In genomic region chr4:145605941-145606340, GRCh38 we compare ENCODE assay signal across 21 cellular contexts. TPM values are rescaled to one million over a fixed set of nuclear protein-coding genes. Genes with fewer than 3 reads are reported as not detected.
DNase-seq lines count a peak whose midpoint lies in the region; ATAC-seq, FAIRE-seq and TF ChIP-seq lines count a peak whose summit lies in the region.
"Had no signal": no experiment of that assay in that cellular context is flagged by ENCODE, and none has a peak within 500 bp of the region (broad histone marks: within the 10 kb centered on the region; RNA-seq: fewer than 3 reads in every experiment).

No MANE protein-coding gene starts in this region.

- in situ Hi-C loops in K562 (cut with MboI), result no loop called here

- no peaks in the 10 kb centered on the region for H4K20me1 ChIP-seq in K562 (replicated peaks; ENCODE audit: control insufficient read depth, insufficient read depth, low read length)
- H4K20me1 ChIP-seq: BLaER1 treated with 17β-estradiol and CSF1 and Interleukin-3, amounts not matched to agents 10 nM and 100 nM had no signal

- ATAC-seq in K562, result no peak
- ATAC-seq in HG03097 (IDR thresholded peaks at IDR 0.05; ENCODE audit: low FRiP score, unreplicated experiment), result no peak
- ATAC-seq: A549; CD8-positive, alpha-beta T cell had no signal

- TF ChIP-seq RAD21 in K562 (CRISPR knock-in tag; conservative IDR thresholded peaks at IDR 0.05 in 1 of 2, IDR thresholded peaks at IDR 0.05 in 1 of 2), result no peak

- intact Hi-C loops in K562 (cut with micrococcal nuclease), result no loop called here

- peaks cover 13% of the 10 kb centered on the region for H3K27me3 Mint-ChIP-seq in activated naive CD8-positive, alpha-beta T cell treated with anti-CD3 and anti-CD28 coated beads for 36 hours

- no peak overlapping the region for H3K27ac Mint-ChIP-seq in activated naive CD8-positive, alpha-beta T cell treated with anti-CD3 and anti-CD28 coated beads for 36 hours
- H3K27ac Mint-ChIP-seq: B cell; CD4-positive, alpha-beta T cell; CD8-positive, alpha-beta T cell had no signal

- H3K27me3 ChIP-seq in K562 (ENCODE audit: control insufficient read depth in 2 of 2, insufficient read depth in 2 of 2, low read length in 2 of 2), result no peaks in the 10 kb centered on the region
- H3K27me3 ChIP-seq: BLaER1 treated with 17β-estradiol and CSF1 and Interleukin-3, amounts not matched to agents 10 nM and 100 nM had no signal

- H3K9ac ChIP-seq in K562 (ENCODE audit: insufficient read depth in 1 of 2, low read depth in 2 of 2, low read length in 2 of 2), result no peak overlapping the region
- H3K9ac ChIP-seq: BLaER1 treated with 17β-estradiol and CSF1 and Interleukin-3, amounts not matched to agents 10 nM and 100 nM had no signal

- no peaks in the 10 kb centered on the region for H3K36me3 ChIP-seq in HEK293 (ENCODE audit: control insufficient read depth in 2 of 2, insufficient read depth in 1 of 2, low read length in 2 of 2)
- H3K36me3 ChIP-seq in K562 (ENCODE audit: control insufficient read depth, insufficient read depth, low read length), result no peaks in the 10 kb centered on the region
- H3K36me3 ChIP-seq: BLaER1 treated with 17β-estradiol and CSF1 and Interleukin-3, amounts not matched to agents 10 nM and 100 nM had no signal

- no peak for TF ChIP-seq EP300 in K562 (IDR thresholded peaks at IDR 0.05; ENCODE audit: low read length)

- CTCF ChIA-PET in HEK293 (lab: Yijun Ruan, JAX), result no interaction called here
- CTCF ChIA-PET in K562 (lab: Yijun Ruan, JAX; ENCODE audit: low intra/inter-chr PET ratio), result no interaction called here

- H3K4me3 ChIP-seq in HEK293 (ENCODE audit: low read depth, low read length), result no peak overlapping the region
- no peak overlapping the region for H3K4me3 ChIP-seq in K562
- H3K4me3 ChIP-seq: A549; BLaER1 treated with 17β-estradiol and CSF1 and Interleukin-3, amounts not matched to agents 10 nM and 100 nM had no signal

- H3K27ac ChIP-seq in HEK293 (ENCODE audit: extremely low read depth, low read depth, low read length), result no peak overlapping the region
- H3K27ac ChIP-seq in K562 (ENCODE audit: extremely low read depth, low read depth, low read length), result no peak overlapping the region
- H3K27ac ChIP-seq: A549; BLaER1 treated with 17β-estradiol and CSF1 and Interleukin-3, amounts not matched to agents 10 nM and 100 nM; C4-2B had no signal

- peaks cover 8% of the 10 kb centered on the region for H3K9me3 Mint-ChIP-seq in activated naive CD8-positive, alpha-beta T cell treated with anti-CD3 and anti-CD28 coated beads for 36 hours
- H3K9me3 Mint-ChIP-seq: CD4-positive, alpha-beta T cell had no signal

- no peaks in the 10 kb centered on the region for H3K4me1 ChIP-seq in HEK293 (ENCODE audit: control insufficient read depth, insufficient read depth, low read length)
- no peaks in the 10 kb centered on the region for H3K4me1 ChIP-seq in K562 (replicated peaks in 1 of 2; ENCODE audit: control insufficient read depth in 2 of 2, insufficient read depth in 2 of 2, low read length in 2 of 2)
- H3K4me1 ChIP-seq: A549, Caco-2 had no signal

- H3K4me1 Mint-ChIP-seq in activated naive CD8-positive, alpha-beta T cell treated with anti-CD3 and anti-CD28 coated beads for 36 hours, result no peaks in the 10 kb centered on the region
- H3K4me1 Mint-ChIP-seq: B cell had no signal

- no TSS peak for BruUV-seq in K562 (replicated peaks; lab: Mats Ljungman, UMichigan)

- H2AFZ ChIP-seq in K562 (ENCODE audit: low read depth, low read length), result no peak overlapping the region

- H3K9me3 ChIP-seq in HEK293 (ENCODE audit: control insufficient read depth, insufficient read depth, low read depth, low read length) (no peaks in the 10 kb centered on the region), K562 (replicated peaks; ENCODE audit: control insufficient read depth, insufficient read depth, low read depth, low read length) (no peaks in the 10 kb centered on the region; the same call in 1 of the 2 replicates)
- H3K9me3 ChIP-seq: A549, Caco-2 had no signal

- peaks cover 5% of the 10 kb centered on the region for H3K36me3 Mint-ChIP-seq in activated naive CD8-positive, alpha-beta T cell treated with anti-CD3 and anti-CD28 coated beads for 36 hours
- H3K36me3 Mint-ChIP-seq: CD8-positive, alpha-beta T cell had no signal

- POLR2A ChIA-PET in HEK293 (lab: Yijun Ruan, JAX), result no interaction called here
- POLR2A ChIA-PET in K562 (lab: Yijun Ruan, JAX), result no interaction called here

- peak; percentile 39 for FAIRE-seq in A204.1 (lab: Jason Lieb, UNC)
- no peak for FAIRE-seq in K562 (lab: Jason Lieb, UNC)
- FAIRE-seq: A549, D721Med, G401.6, GM12891 had no signal

- H3K9me1 ChIP-seq in K562 (ENCODE audit: control insufficient read depth, insufficient read depth, low read length), result no peaks in the 10 kb centered on the region

- TF ChIP-seq CTCF in HEK293 (tag by site-specific recombination; IDR thresholded peaks at IDR 0.05) (no peak), K562 (IDR thresholded peaks at IDR 0.05 in 2 of 3, conservative IDR thresholded peaks at IDR 0.05 in 1 of 3; ENCODE audit: insufficient read depth in 2 of 3, low read depth in 1 of 3, low read length in 3 of 3) (no peak)

- H3K4me2 ChIP-seq in K562 (ENCODE audit: insufficient read depth, low read length), result no peak overlapping the region
- H3K4me2 ChIP-seq: A549; BLaER1 treated with 17β-estradiol and CSF1 and Interleukin-3, amounts not matched to agents 10 nM and 100 nM had no signal

- TF ChIP-seq POLR2A in K562 (conservative IDR thresholded peaks at IDR 0.05), result no peak

- no peaks in the 10 kb centered on the region for H3K79me2 ChIP-seq in K562 (ENCODE audit: control insufficient read depth, insufficient read depth, low read length)

- DNase-seq in K562 (ENCODE audit: extremely low read depth in 1 of 4, low spot score in 3 of 4), result no peak
- DNase-seq in kidney tubule cell (ENCODE audit: low spot score), result no peak
- no peak for DNase-seq in activated naive CD8-positive, alpha-beta T cell treated with anti-CD3 and anti-CD28 coated beads for 36 hours
- DNase-seq: 8988T; AML-193; Caco-2; Calu3; CD4-positive, alpha-beta T cell; CD8-positive, alpha-beta T cell; DMS79 treated with DMSO at 0.1 percent for 48 hours; GF-D8 had no signal

- no peak overlapping the region for H3K4me3 Mint-ChIP-seq in activated naive CD8-positive, alpha-beta T cell treated with anti-CD3 and anti-CD28 coated beads for 36 hours
- H3K4me3 Mint-ChIP-seq: B cell; CD4-positive, alpha-beta T cell; CD8-positive, alpha-beta T cell had no signal

TF ChIP-seq in K562, 482 proteins besides CTCF, POLR2A, EP300 and RAD21:
- no peak for TF ChIP-seq HDAC1 (IDR thresholded peaks at IDR 0.05)
- TF ChIP-seq UBTF (IDR thresholded peaks at IDR 0.05; ENCODE audit: borderline replicate concordance in 1 of 2, low read depth in 2 of 2, low read length in 2 of 2), result no peak
- TF ChIP-seq ZNF263 (CRISPR knock-in tag; IDR thresholded peaks at IDR 0.05; ENCODE audit: borderline replicate concordance), result no peak
- TF ChIP-seq NONO (IDR thresholded peaks at IDR 0.05; ENCODE audit: low read depth in 2 of 2, low read length in 1 of 2), result no peak
- peak; percentile 57 for TF ChIP-seq ZNF280A (IDR thresholded peaks at IDR 0.05; ENCODE audit: low read depth, partially characterized antibody)

RNA-seq across cellular contexts. Expression of gene MMAA, which starts 13.2 kb away (rescaled TPM):
- 0.21 and 1.7 TPM in 2 replicates for total RNA-seq in K562 (2011; cell fraction: chromatin; rRNA removed; ENCODE audit: low replicate concordance)
- 0.17 and 0.39 TPM in 2 replicates for total RNA-seq in K562 (2011; cell fraction: nucleolus; rRNA removed)
- total RNA-seq in K562 (2011; cell fraction: nucleoplasm; rRNA removed), result 0.37 and 0.76 TPM in 2 replicates
- total RNA-seq in K562 (2014; rRNA removed), result 0.86 and 1.4 TPM in 2 replicates
- 1.1 and 1.4 TPM in 2 replicates for total RNA-seq in K562 (2014; rRNA removed; fragmentation: Illumina TruSeq; extraction: Trizol)
- 0.68 and 1.0 TPM in 2 replicates for total RNA-seq in K562 (2015; rRNA removed; fragmentation: Illumina TruSeq; extraction: Trizol)
- total RNA-seq in K562 (2021), result 0.86 and 1.3 TPM in 2 replicates
- 1.4 and 2.3 TPM in 2 replicates for polyA plus RNA-seq in K562 (2011; rRNA removed)
- 0.36 and 0.38 TPM in 2 replicates for polyA plus RNA-seq in K562 (2011; cell fraction: cytosol; rRNA removed)
- 0.61 and 1.00 TPM in 2 replicates for polyA plus RNA-seq in K562 (2011; cell fraction: nucleus; rRNA removed)
- 1.3 and 1.5 TPM in 2 replicates for polyA plus RNA-seq in K562 (2012)
- 0.87 and 1.4 TPM in 2 replicates for polyA plus RNA-seq in K562 (2014; fragmentation: Illumina TruSeq; extraction: Trizol)
- 1 to 10 TPM in 1 of 2 experiments, under 1 TPM in 1; 0.96 to 1.5 TPM for polyA plus RNA-seq in K562 (2014; fragmentation: Nextera tagmentation; extraction: Ambion mirVana)
- polyA plus RNA-seq in K562 (2014; rRNA removed), result 1.6 and 1.9 TPM in 2 replicates
- 2.4 and 3.4 TPM in 2 replicates for polyA minus RNA-seq in K562 (2011; rRNA and poly(A)+ RNA removed)
- polyA minus RNA-seq in K562 (2011; cell fraction: cytosol; rRNA and poly(A)+ RNA removed), result 0.76 and 1.2 TPM in 2 replicates
- 0.67 and 1.00 TPM in 2 replicates for polyA minus RNA-seq in K562 (2011; cell fraction: nucleus; rRNA and poly(A)+ RNA removed)
- total RNA-seq in activated naive CD8-positive, alpha-beta T cell treated with anti-CD3 and anti-CD28 coated beads for 36 hours, result 10 to 100 TPM; 12.8 to 13.4 TPM

Comparison
In these comparisons a context has a peak if more than half of its experiments do, and no peak if none do; other contexts are left out.
1. RNA of gene MMAA, which starts 13.2 kb away (total RNA-seq): 12.8 to 13.4 TPM in activated naive CD8-positive, alpha-beta T cell treated with anti-CD3 and anti-CD28 coated beads for 36 hours; 0.17 to 1.7 TPM in K562; every median in the first group is over 4 times any median in the second.